8 cellular contexts compared by ENCODE assay signal in genomic region chr7:100220833-100221718, GRCh38. TPM values are rescaled to one million over a fixed set of nuclear protein-coding genes. Genes with fewer than 3 reads are reported as not detected.
A peak's percentile ranks its signal among the peaks of the same experiment; 100 is the strongest.
DNase-seq lines count a peak whose midpoint lies in the region; ATAC-seq, FAIRE-seq and TF ChIP-seq lines count a peak whose summit lies in the region.

No MANE protein-coding gene starts in this region.

- DNase-seq in GM19238 (ENCODE audit: insufficient read length, low spot score): peak; percentile 48
- DNase-seq in activated T-cell treated with anti-CD3 and anti-CD28 coated beads, Interleukin-2, amount 50 U/mL, for 48 hours: peak; percentile 77 to 78
- DNase-seq in stimulated activated CD4-positive, alpha-beta T cell treated with anti-CD3 and anti-CD28 coated beads, Interleukin-15, amount 100 ng/mL, for 1 hour (ENCODE audit: low read depth in 1 of 2, low spot score in 1 of 2): peak; percentile 61 to 62
- no peak for DNase-seq in SIG-M5 treated with dmso at 0.1 percent for 504 hours (lab: John Stamatoyannopoulos, UW; ENCODE audit: unreplicated experiment)
- DNase-seq in H54 (ENCODE audit: insufficient read length, low spot score): no peak
- DNase-seq in NCI-H2107 (lab: John Stamatoyannopoulos, UW): no peak
- no peak for DNase-seq in glutamatergic neuron

- no peaks in the 10 kb centered on the region for H3K9me3 Mint-ChIP-seq in glutamatergic neuron (ENCODE audit: unreplicated experiment)

- no peak for TF ChIP-seq POLR2A in H54 (IDR thresholded peaks at IDR 0.05; ENCODE audit: low read depth, low read length)

- no peak overlapping the region for H3K4me3 Mint-ChIP-seq in glutamatergic neuron (ENCODE audit: unreplicated experiment)

- ATAC-seq in HG03439 (IDR thresholded peaks at IDR 0.05; ENCODE audit: unreplicated experiment): peak; percentile 36

- FAIRE-seq in H54 (lab: Jason Lieb, UNC): no peak

- TF ChIP-seq CTCF in glutamatergic neuron (IDR thresholded peaks at IDR 0.05; ENCODE audit: partially characterized antibody, unreplicated experiment): no peak

- peaks cover 2% of the 10 kb centered on the region for H3K4me1 Mint-ChIP-seq in glutamatergic neuron (ENCODE audit: low read depth, unreplicated experiment)

- no peaks in the 10 kb centered on the region for H3K36me3 Mint-ChIP-seq in glutamatergic neuron (ENCODE audit: unreplicated experiment)

- H3K27me3 Mint-ChIP-seq in glutamatergic neuron (ENCODE audit: unreplicated experiment): peaks cover 6% of the 10 kb centered on the region

- H3K27ac Mint-ChIP-seq in glutamatergic neuron (ENCODE audit: unreplicated experiment): no peak overlapping the region

RNA-seq across cellular contexts. Expression of gene PVRIG, which starts 1.3 kb away (rescaled TPM):
- not detected for total RNA-seq in glutamatergic neuron (ENCODE audit: unreplicated experiment)

RNA-seq across cellular contexts. Expression of gene STAG3, which starts 43.4 kb away (rescaled TPM):
- 1.1 TPM for total RNA-seq in glutamatergic neuron (ENCODE audit: unreplicated experiment)

RNA-seq across cellular contexts. Expression of gene GPC2, which starts 43.9 kb away (rescaled TPM):
- 530 TPM for total RNA-seq in glutamatergic neuron (ENCODE audit: unreplicated experiment)

RNA-seq across cellular contexts. Expression of gene GAL3ST4, which starts 52.7 kb away (rescaled TPM):
- total RNA-seq in glutamatergic neuron (ENCODE audit: unreplicated experiment): 30.9 TPM

Comparison
In these comparisons a context has a peak if more than half of its experiments do, and no peak if none do; other contexts are left out.
1. DNase-seq: peak in GM19238 (single experiment), activated T-cell treated with anti-CD3 and anti-CD28 coated beads, Interleukin-2, amount 50 U/mL, for 48 hours (2 of 2) and stimulated activated CD4-positive, alpha-beta T cell treated with anti-CD3 and anti-CD28 coated beads, Interleukin-15, amount 100 ng/mL, for 1 hour (2 of 2); none in SIG-M5 treated with dmso at 0.1 percent for 504 hours (single experiment), H54 (single experiment), NCI-H2107 (single experiment) and glutamatergic neuron (single experiment).